ENCODE assay signal across 18 cellular contexts in the genomic region with DNA sequence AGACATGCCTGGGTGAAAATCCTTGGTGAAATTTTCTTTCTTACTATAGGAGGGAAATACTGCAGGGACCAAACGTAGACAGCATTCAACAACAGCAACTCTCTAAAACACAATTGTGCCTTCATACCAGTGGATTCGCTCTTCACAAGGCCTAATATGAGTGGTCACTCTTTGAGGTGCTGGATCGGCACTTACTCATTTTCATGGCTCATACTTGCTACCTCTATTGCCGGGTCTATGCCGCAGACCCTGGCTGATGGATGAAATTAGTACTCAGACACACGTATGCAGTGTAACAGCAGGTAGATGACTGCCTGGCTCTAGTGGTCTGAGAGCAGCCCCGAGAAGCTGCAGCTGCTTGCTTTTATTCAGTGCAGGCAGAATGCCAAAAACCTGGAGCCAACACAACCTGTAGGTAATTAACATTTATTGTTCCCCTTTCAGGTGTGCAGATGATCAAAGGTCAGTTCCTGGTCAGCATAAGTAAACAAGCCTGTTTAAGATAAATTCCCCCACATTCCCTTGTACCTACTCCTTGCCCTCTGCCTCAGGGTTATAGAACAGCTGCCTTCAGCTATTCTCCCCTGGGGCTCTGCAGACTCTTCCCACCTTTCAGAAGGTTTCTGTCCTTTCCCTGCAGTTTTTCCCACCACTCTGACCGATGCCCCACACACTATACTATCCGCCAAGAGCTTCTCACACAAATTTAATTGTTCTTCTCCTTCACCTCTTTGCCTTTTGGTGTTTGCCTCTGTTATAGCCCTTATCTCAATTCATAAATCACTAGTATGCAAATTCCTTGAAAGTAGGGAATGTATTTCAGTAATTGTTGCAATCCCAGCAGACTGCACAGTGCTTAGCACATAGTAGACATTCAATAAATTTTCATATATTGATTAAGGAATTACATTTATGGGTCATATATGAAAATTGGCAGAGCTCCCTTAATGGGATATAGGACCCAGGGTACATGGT.
A peak's percentile ranks its signal among the peaks of the same experiment; 100 is the strongest.
DNase-seq lines count a peak whose midpoint lies in the region; ATAC-seq and TF ChIP-seq lines count a peak whose summit lies in the region.
"Had no signal": no experiment of that assay in that cellular context is flagged by ENCODE, and none has a peak within 500 bp of the region (broad histone marks: within the 10 kb centered on the region; RNA-seq: fewer than 3 reads in every experiment).

No MANE protein-coding gene starts in this region.

- H3K4me3 ChIP-seq in GM12865 (ENCODE audit: low read depth, low read length) = no peak overlapping the region
- H3K4me3 ChIP-seq: breast epithelium, upper lobe of right lung had no signal

- DNase-seq in GM12865 (ENCODE audit: low read depth) (peak; percentile 3), NCI-H1417 treated with DMSO at 0.1 percent for 48 hours (lab: John Stamatoyannopoulos, UW) (peak; percentile 19), NCI-H748 (lab: John Stamatoyannopoulos, UW; ENCODE audit: unreplicated experiment) (peak; percentile 94), mucosa of gallbladder (ENCODE audit: low spot score) (peak; percentile 12), immature natural killer cell (no peak), C1 segment of cervical spinal cord (lab: John Stamatoyannopoulos, UW) (no peak)
- DNase-seq in stimulated activated CD4-positive, alpha-beta T cell treated with anti-CD3 and anti-CD28 coated beads, Interleukin-12 subunit alpha, Interleukin-12 subunit beta, amount 100 ng/mL, for 4 hours = no peak
- DNase-seq: activated CD4-positive, alpha-beta T cell treated with anti-CD3 and anti-CD28 coated beads, Interleukin-2, amount 10 ng/mL, durations not matched to agents 7 days and 5 days; activated CD8-positive, alpha-beta memory T cell treated with anti-CD3 and anti-CD28 coated beads, Interleukin-2, amount 50 U/mL, for 4 hours; EL; HCEC 1CT; left ventricle myocardium superior; NCI-H1694; stimulated activated CD4-positive, alpha-beta T cell treated with anti-CD3 and anti-CD28 coated beads, Interleukin-15, amount 100 ng/mL, for 24 hours; T-helper 2 cell; upper lobe of right lung had no signal

- no peak for ATAC-seq in HG03039 (IDR thresholded peaks at IDR 0.05; ENCODE audit: unreplicated experiment)
- ATAC-seq: left ventricle myocardium superior, upper lobe of right lung had no signal

- no peak overlapping the region for H3K27ac Mint-ChIP-seq in immature natural killer cell
- H3K27ac Mint-ChIP-seq: activated CD4-positive, alpha-beta T cell treated with anti-CD3 and anti-CD28 coated beads, Interleukin-2, amount 10 ng/mL, durations not matched to agents 7 days and 5 days had no signal

- no peaks in the 10 kb centered on the region for H3K36me3 Mint-ChIP-seq in immature natural killer cell

- peaks cover 0 to 4% (median 1%) of the 10 kb centered on the region in 6 donors for H3K9me3 Mint-ChIP-seq in immature natural killer cell
- H3K9me3 Mint-ChIP-seq: activated CD4-positive, alpha-beta T cell treated with anti-CD3 and anti-CD28 coated beads, Interleukin-2, amount 10 ng/mL, durations not matched to agents 7 days and 5 days had no signal

- H3K4me3 Mint-ChIP-seq in immature natural killer cell = no peak overlapping the region
- H3K4me3 Mint-ChIP-seq: activated CD4-positive, alpha-beta T cell treated with anti-CD3 and anti-CD28 coated beads, Interleukin-2, amount 10 ng/mL, durations not matched to agents 7 days and 5 days had no signal

- no peaks in the 10 kb centered on the region for H3K4me1 Mint-ChIP-seq in immature natural killer cell
- H3K4me1 Mint-ChIP-seq: activated CD4-positive, alpha-beta T cell treated with anti-CD3 and anti-CD28 coated beads, Interleukin-2, amount 10 ng/mL, durations not matched to agents 7 days and 5 days had no signal

- TF ChIP-seq CTCF in GM12865 (IDR thresholded peaks at IDR 0.05; ENCODE audit: insufficient read depth, low read depth, low read length, missing control alignments) = no peak

- H3K27me3 Mint-ChIP-seq in immature natural killer cell (ENCODE audit: low read depth in 3 of 3) = peaks cover 0 to 2% (median 0%) of the 10 kb centered on the region in 3 donors
- H3K27me3 Mint-ChIP-seq: activated CD4-positive, alpha-beta T cell treated with anti-CD3 and anti-CD28 coated beads, Interleukin-2, amount 10 ng/mL, durations not matched to agents 7 days and 5 days had no signal

Comparison
In these comparisons a context has a peak if more than half of its experiments do, and no peak if none do; other contexts are left out.
1. DNase-seq: peak in GM12865 (single experiment), NCI-H1417 treated with DMSO at 0.1 percent for 48 hours (single experiment), NCI-H748 (single experiment) and mucosa of gallbladder (single experiment); none in immature natural killer cell (0 of 3), stimulated activated CD4-positive, alpha-beta T cell treated with anti-CD3 and anti-CD28 coated beads, Interleukin-12 subunit alpha, Interleukin-12 subunit beta, amount 100 ng/mL, for 4 hours (single experiment) and C1 segment of cervical spinal cord (0 of 14).